ENCODE assay signal across 9 cellular contexts in genomic region chr10:50561816-50562215, GRCh38.
DNase-seq lines count a peak whose midpoint lies in the region; ATAC-seq, FAIRE-seq and TF ChIP-seq lines count a peak whose summit lies in the region.
"Had no signal": no experiment of that assay in that cellular context is flagged by ENCODE, and none has a peak within 500 bp of the region (broad histone marks: within the 10 kb centered on the region; RNA-seq: fewer than 3 reads in every experiment).

No MANE protein-coding gene starts in this region.

- POLR2A ChIA-PET in HEK293T (lab: Yijun Ruan, JAX), result no interaction called here
- POLR2A ChIA-PET in activated CD4-positive, alpha-beta T cell treated with anti-CD3 and anti-CD28 coated beads for 36 hours (lab: Charles Lee), result no interaction called here

- peak in 5 of 6 experiments; percentile 57 to 68 (median 62) for TF ChIP-seq CTCF in esophagus squamous epithelium (IDR thresholded peaks at IDR 0.05)
- peak in 9 of 11 experiments; percentile 17 to 53 (median 49) for TF ChIP-seq CTCF in spleen (IDR thresholded peaks at IDR 0.05 in 8 of 11, conservative IDR thresholded peaks at IDR 0.05 in 3 of 11)

- no peaks in the 10 kb centered on the region for H3K27me3 Mint-ChIP-seq in activated CD4-positive, alpha-beta T cell treated with anti-CD3 and anti-CD28 coated beads for 36 hours

- FAIRE-seq in GM12892 (lab: Jason Lieb, UNC), result peak; percentile 53

- H3K27ac Mint-ChIP-seq in activated CD4-positive, alpha-beta T cell treated with anti-CD3 and anti-CD28 coated beads for 36 hours, result no peak overlapping the region

- no peak for TF ChIP-seq POLR2A in GM12892 (IDR thresholded peaks at IDR 0.05; ENCODE audit: low read depth, low read length)
- no peak for TF ChIP-seq POLR2A in esophagus squamous epithelium (IDR thresholded peaks at IDR 0.05)
- TF ChIP-seq POLR2A in spleen (IDR thresholded peaks at IDR 0.05), result no peak

- no peaks in the 10 kb centered on the region for H3K36me3 Mint-ChIP-seq in activated CD4-positive, alpha-beta T cell treated with anti-CD3 and anti-CD28 coated beads for 36 hours (ENCODE audit: low read depth)

- H3K9me3 Mint-ChIP-seq in activated CD4-positive, alpha-beta T cell treated with anti-CD3 and anti-CD28 coated beads for 36 hours (ENCODE audit: low read depth), result no peaks in the 10 kb centered on the region

- peaks cover 9 to 40% (median 10%) of the 10 kb centered on the region in 3 donors for H3K4me1 ChIP-seq in esophagus squamous epithelium
- peaks cover 0 to 56% (median 21%) of the 10 kb centered on the region in 6 donors for H3K4me1 ChIP-seq in spleen

- DNase-seq in GM12892 (ENCODE audit: insufficient read length) (no peak), NCI-H748 treated with DMSO at 0.1 percent for 48 hours (lab: John Stamatoyannopoulos, UW) (peak; percentile 3), esophagus squamous epithelium (lab: John Stamatoyannopoulos, UW) (no peak), spleen (no peak), HEK293T (ENCODE audit: extremely low spot score) (no peak), T1000 (lab: John Stamatoyannopoulos, UW) (no peak), NCI-H1048 (lab: John Stamatoyannopoulos, UW) (no peak)
- no peak for DNase-seq in activated CD4-positive, alpha-beta T cell treated with anti-CD3 and anti-CD28 coated beads for 36 hours
- DNase-seq: effector CD8-positive, alpha-beta T cell had no signal

- ATAC-seq in activated CD4-positive, alpha-beta T cell treated with anti-CD3 and anti-CD28 coated beads for 36 hours, result no peak

- H3K36me3 ChIP-seq in esophagus squamous epithelium, result no peaks in the 10 kb centered on the region
- peaks cover 0 to 12% (median 0%) of the 10 kb centered on the region in 6 donors for H3K36me3 ChIP-seq in spleen

- no peak overlapping the region for H3K4me3 Mint-ChIP-seq in activated CD4-positive, alpha-beta T cell treated with anti-CD3 and anti-CD28 coated beads for 36 hours

- peak overlapping the region in 3 of 4 donors; percentile 51 to 53 (median 52) for H3K27ac ChIP-seq in esophagus squamous epithelium
- H3K27ac ChIP-seq in spleen, result peak overlapping the region in 3 of 8 donors; percentile 13 to 22 (median 20)

- CTCF ChIA-PET in HEK293T (lab: Yijun Ruan, JAX), result no interaction called here
- CTCF ChIA-PET in activated CD4-positive, alpha-beta T cell treated with anti-CD3 and anti-CD28 coated beads for 36 hours (lab: Charles Lee), result interaction anchor here (0.9 kb wide), 1 partner anchor 40 kb away, joined by 3 read pairs; no protein-coding TSS in a partner anchor

- 39 to 58% methylated on average over 2 of the region's 2 CpGs for WGBS in esophagus squamous epithelium, 2 donors
- WGBS in spleen, 5 donors, result 69 to 90% (median 84%) methylated on average over 2 of the region's 2 CpGs

- no peaks in the 10 kb centered on the region for H3K9me3 ChIP-seq in esophagus squamous epithelium
- no peaks in the 10 kb centered on the region for H3K9me3 ChIP-seq in spleen

- H3K27me3 ChIP-seq in esophagus squamous epithelium (no peaks in the 10 kb centered on the region), spleen (replicated peaks in 1 of 7) (no peaks in the 10 kb centered on the region)

- intact Hi-C loops in esophagus squamous epithelium (cut with DNase I), result loop anchor here (5.0 kb wide), 1 partner anchor 60 kb away; the partner anchor contains the start of gene SGMS1
- intact Hi-C loops in spleen (cut with DNase I; ENCODE audit: low total_unique reads), result no loop called here
- intact Hi-C loops in activated CD4-positive, alpha-beta T cell treated with anti-CD3 and anti-CD28 coated beads for 36 hours (cut with DNase I, micrococcal nuclease), result loop anchor here in 1 of 2 experiments (2.0 kb wide), 1 partner anchor 63 kb away; no protein-coding TSS in a partner anchor

- no peak overlapping the region for H3K4me3 ChIP-seq in esophagus squamous epithelium
- H3K4me3 ChIP-seq in spleen, result no peak overlapping the region

- peaks cover 8% of the 10 kb centered on the region for H3K4me1 Mint-ChIP-seq in activated CD4-positive, alpha-beta T cell treated with anti-CD3 and anti-CD28 coated beads for 36 hours

TF ChIP-seq in HEK293T, 16 proteins besides CTCF, POLR2A, EP300 and RAD21:
- no peak for TF ChIP-seq ZNF384 (IDR thresholded peaks at IDR 0.05)
